Comparison of ENCODE assay signal across 8 cellular contexts in genomic region chr7:132318338-132319318, GRCh38.
DNase-seq lines count a peak whose midpoint lies in the region; TF ChIP-seq lines count a peak whose summit lies in the region.

No MANE protein-coding gene starts in this region.

- TF ChIP-seq POLR2A in NB4 (IDR thresholded peaks at IDR 0.05; ENCODE audit: extremely low read depth, insufficient read length): no peak
- TF ChIP-seq POLR2A in tibial nerve (IDR thresholded peaks at IDR 0.05): no peak

- no peaks in the 10 kb centered on the region for H3K36me3 Mint-ChIP-seq in osteocyte (ENCODE audit: unreplicated experiment)

- TF ChIP-seq EP300 in tibial nerve (IDR thresholded peaks at IDR 0.05): peak in 1 of 2 donors; percentile 37

- TF ChIP-seq CTCF in HEK293 (tag by site-specific recombination; IDR thresholded peaks at IDR 0.05) (peak; percentile 90), NB4 (IDR thresholded peaks at IDR 0.05; ENCODE audit: low read depth, low read length) (peak; percentile 92), osteocyte (IDR thresholded peaks at IDR 0.05) (peak; percentile 94), tibial nerve (IDR thresholded peaks at IDR 0.05) (peak; percentile 76 to 92 (median 90))

- H3K4me3 Mint-ChIP-seq in osteocyte (ENCODE audit: unreplicated experiment): peak overlapping the region; percentile 27

- H3K9me3 Mint-ChIP-seq in osteocyte (ENCODE audit: unreplicated experiment): peaks cover 6% of the 10 kb centered on the region

- in situ Hi-C loops in G401 (cut with HindIII; ENCODE audit: low sequenced_read_pairs): no loop called here

- H3K27ac ChIP-seq in HEK293 (ENCODE audit: extremely low read depth, low read depth, low read length): no peak overlapping the region
- H3K27ac ChIP-seq in tibial nerve: no peak overlapping the region

- H3K4me3 ChIP-seq in HEK293 (ENCODE audit: low read depth, low read length) (no peak overlapping the region), NB4 (ENCODE audit: low read depth, low read length) (no peak overlapping the region), tibial nerve (no peak overlapping the region)

- H3K4me1 Mint-ChIP-seq in osteocyte (ENCODE audit: unreplicated experiment): peaks cover 32% of the 10 kb centered on the region

- H3K36me3 ChIP-seq in HEK293 (ENCODE audit: control insufficient read depth in 2 of 2, insufficient read depth in 1 of 2, low read length in 2 of 2) (no peaks in the 10 kb centered on the region), tibial nerve (no peaks in the 10 kb centered on the region)

- CTCF ChIA-PET in HEK293 (lab: Yijun Ruan, JAX): interaction anchor here (0.5 to 2.1 kb wide), 29 partner anchors 10 to 1994 kb away, joined by 3 to 27 read pairs (median 4); no protein-coding TSS in a partner anchor

- DNase-seq in G401 (ENCODE audit: low spot score) (peak; percentile 88), NB4 (ENCODE audit: low read depth) (peak; percentile 88), SK-N-DZ (ENCODE audit: low spot score) (peak; percentile 91), globus pallidus (ENCODE audit: low spot score) (peak; percentile 76), osteocyte (ENCODE audit: extremely low spot score, unreplicated experiment) (peak; percentile 94), tibial nerve (ENCODE audit: low spot score in 2 of 2) (peak; percentile 68 to 71)
- DNase-seq in activated naive CD4-positive, alpha-beta T cell (lab: John Stamatoyannopoulos, UW): peak; percentile 38 to 70 (median 50)

- no peaks in the 10 kb centered on the region for H3K9me3 ChIP-seq in HEK293 (ENCODE audit: control insufficient read depth, insufficient read depth, low read depth, low read length)
- no peaks in the 10 kb centered on the region for H3K9me3 ChIP-seq in tibial nerve

- H3K4me1 ChIP-seq in HEK293 (ENCODE audit: control insufficient read depth, insufficient read depth, low read length): no peaks in the 10 kb centered on the region
- H3K4me1 ChIP-seq in tibial nerve: peaks cover 0 to 6% (median 3%) of the 10 kb centered on the region in 4 donors

- H3K27ac Mint-ChIP-seq in osteocyte (ENCODE audit: unreplicated experiment): peak overlapping the region; percentile 6

- peaks cover 18% of the 10 kb centered on the region for H3K27me3 Mint-ChIP-seq in osteocyte (ENCODE audit: unreplicated experiment)

- WGBS in tibial nerve, 2 donors: 11 to 13% methylated on average over 18 to 21 of the region's 21 CpGs

- peaks cover 0 to 23% of the 10 kb centered on the region in 2 donors for H3K27me3 ChIP-seq in tibial nerve

- POLR2A ChIA-PET in HEK293 (lab: Yijun Ruan, JAX): no interaction called here

TF ChIP-seq in HEK293, 187 proteins besides CTCF, POLR2A, EP300 and RAD21 (continues in another document):
- no peak for TF ChIP-seq HIC1 (tag by site-specific recombination; IDR thresholded peaks at IDR 0.05)
- no peak for TF ChIP-seq MYNN (tag by site-specific recombination; IDR thresholded peaks at IDR 0.05; ENCODE audit: borderline replicate concordance)
- no peak for TF ChIP-seq ZNF449 (tag by site-specific recombination; IDR thresholded peaks at IDR 0.05)
- TF ChIP-seq ZNF624 (tag by site-specific recombination; IDR thresholded peaks at IDR 0.05): no peak
- TF ChIP-seq ZNF266 (tag by site-specific recombination; IDR thresholded peaks at IDR 0.05; ENCODE audit: low read depth): no peak
- no peak for TF ChIP-seq SP3 (tag by site-specific recombination; IDR thresholded peaks at IDR 0.05)
- TF ChIP-seq ZNF518A (tag by site-specific recombination; conservative IDR thresholded peaks at IDR 0.05; ENCODE audit: low read depth): no peak
- TF ChIP-seq ZBTB17 (tag by site-specific recombination; IDR thresholded peaks at IDR 0.05): 0 out of 2 replicates have a peak, but pooled peaks have one; percentile 12
- TF ChIP-seq GLI4 (tag by site-specific recombination; IDR thresholded peaks at IDR 0.05): no peak
- TF ChIP-seq PRDM6 (tag by site-specific recombination; IDR thresholded peaks at IDR 0.05): no peak
